ENCODE assay signal across 15 cellular contexts in genomic region chr17:28369684-28370034, GRCh38. TPM values are rescaled to one million over a fixed set of nuclear protein-coding genes. Genes with fewer than 3 reads are reported as not detected.
A peak's percentile ranks its signal among the peaks of the same experiment; 100 is the strongest.
DNase-seq lines count a peak whose midpoint lies in the region; ATAC-seq, FAIRE-seq and TF ChIP-seq lines count a peak whose summit lies in the region.
"Had no signal": no experiment of that assay in that cellular context is flagged by ENCODE, and none has a peak within 500 bp of the region (broad histone marks: within the 10 kb centered on the region; RNA-seq: fewer than 3 reads in every experiment).

No MANE protein-coding gene starts in this region.

- peak overlapping the region; percentile 86 for H2AK5ac ChIP-seq in IMR-90 (ENCODE audit: low read depth, low read length)

- H3K9me1 ChIP-seq in IMR-90 (ENCODE audit: insufficient read depth, low read length): peaks cover 31% of the 10 kb centered on the region

- H3K9me3 ChIP-seq in IMR-90 (ENCODE audit: control insufficient read depth, insufficient read depth, low read length): no peaks in the 10 kb centered on the region
- no peaks in the 10 kb centered on the region for H3K9me3 ChIP-seq in esophagus muscularis mucosa
- no peaks in the 10 kb centered on the region for H3K9me3 ChIP-seq in pancreas
- H3K9me3 ChIP-seq in tibial nerve: no peaks in the 10 kb centered on the region
- no peaks in the 10 kb centered on the region for H3K9me3 ChIP-seq in ovary
- H3K9me3 ChIP-seq: colonic mucosa, left lung, spleen had no signal

- H3K27me3 ChIP-seq in IMR-90 (ENCODE audit: control insufficient read depth, insufficient read depth, low read length) (no peaks in the 10 kb centered on the region), esophagus muscularis mucosa (no peaks in the 10 kb centered on the region), pancreas (no peaks in the 10 kb centered on the region), tibial nerve (no peaks in the 10 kb centered on the region), ovary (no peaks in the 10 kb centered on the region)

- WGBS in IMR-90 (ENCODE audit: extremely low coverage in 2 of 2, insufficient read length in 1 of 2), 2 experiments: 35% methylated on average over 2 of the region's 10 CpGs; no CpG with 5 or more reads in 1 of the 2 experiments
- 75% methylated on average over 8 of the region's 10 CpGs for WGBS in esophagus muscularis mucosa
- 65 to 67% methylated on average over 10 of the region's 10 CpGs for WGBS in pancreas, 2 donors
- 74 to 80% methylated on average over 7 to 10 of the region's 10 CpGs for WGBS in tibial nerve, 2 donors
- 58 to 69% (median 59%) methylated on average over 9 to 10 of the region's 10 CpGs for WGBS in ovary, 3 donors

- CTCF ChIA-PET in IMR-90 (lab: Yijun Ruan, JAX): interaction anchor here (1.3 kb wide), 1 partner anchor 13 kb away, joined by 6 read pairs; the partner anchor contains the start of gene POLDIP2

- TF ChIP-seq RAD21 in IMR-90 (IDR thresholded peaks at IDR 0.05; ENCODE audit: low read length): no peak

- dilution Hi-C loops in IMR-90 (cut with HindIII; ENCODE audit: low sequenced_read_pairs, unreplicated experiment): no loop called here

- no peak for TF ChIP-seq POLR2A in IMR-90 (IDR thresholded peaks at IDR 0.05; ENCODE audit: low read depth, low read length)
- TF ChIP-seq POLR2A in esophagus muscularis mucosa (IDR thresholded peaks at IDR 0.05; ENCODE audit: low read depth): no peak
- TF ChIP-seq POLR2A in tibial nerve (IDR thresholded peaks at IDR 0.05): no peak
- TF ChIP-seq POLR2A in ovary (IDR thresholded peaks at IDR 0.05): no peak

- peaks cover 25% of the 10 kb centered on the region for H4K20me1 ChIP-seq in IMR-90 (ENCODE audit: insufficient read depth, low read length)

- DNase-seq in activated CD4-positive, alpha-beta T cell treated with anti-CD3 and anti-CD28 coated beads, Interleukin-2, amount 50 U/mL, for 1 hour: peak; percentile 8
- DNase-seq in activated CD4-positive, alpha-beta T cell treated with anti-CD3 and anti-CD28 coated beads for 1 hour: no peak
- DNase-seq in IMR-90 (no peak), esophagus muscularis mucosa (ENCODE audit: extremely low spot score) (no peak), pancreas (no peak), tibial nerve (ENCODE audit: low spot score in 2 of 2) (no peak), DMS 273 (lab: John Stamatoyannopoulos, UW; ENCODE audit: unreplicated experiment) (no peak), ovary (no peak)
- DNase-seq: activated CD8-positive, alpha-beta memory T cell treated with anti-CD3 and anti-CD28 coated beads, Interleukin-2, amount 50 U/mL, for 48 hours; colonic mucosa; left lung; spleen had no signal

- FAIRE-seq in pancreas (lab: Jason Lieb, UNC): no peak

- POLR2A ChIA-PET in IMR-90 (lab: Charles Lee; ENCODE audit: unreplicated experiment): interaction anchor here (0.6 to 0.8 kb wide), 2 partner anchors 12 to 318 kb away, joined by 3 to 4 read pairs; partner anchors contain the start of gene POLDIP2

- H3K23ac ChIP-seq in IMR-90 (ENCODE audit: low read depth, low read length): no peak overlapping the region

- H3K14ac ChIP-seq in IMR-90 (replicated peaks; ENCODE audit: low read depth, low read length): 0 out of 2 replicates have a peak overlapping the region, but pooled peaks have one; percentile 62

- no peak overlapping the region; the same call in 1 of the 2 replicates for H3K18ac ChIP-seq in IMR-90 (ENCODE audit: low read depth, low read length)

- H2BK20ac ChIP-seq in IMR-90 (ENCODE audit: low read depth, low read length): 0 out of 2 replicates have a peak overlapping the region, but pooled peaks have one; percentile 9

- peak overlapping the region; percentile 62; the same call in 1 of the 2 replicates for H2BK120ac ChIP-seq in IMR-90 (ENCODE audit: low read depth, low read length)

- in situ Hi-C loops in IMR-90 (cut with MboI; ENCODE audit: low sequenced_read_pairs): no loop called here

- intact Hi-C loops in IMR-90 (cut with micrococcal nuclease): no loop called here
- intact Hi-C loops in esophagus muscularis mucosa (cut with DNase I): no loop called here
- intact Hi-C loops in pancreas (cut with DNase I): no loop called here
- intact Hi-C loops in ovary (cut with DNase I): no loop called here

- no peak overlapping the region for H3K56ac ChIP-seq in IMR-90 (ENCODE audit: extremely low read depth, insufficient read depth, low read length)

- H3K4me3 ChIP-seq in IMR-90 (ENCODE audit: insufficient read depth, low read depth, low read length) (no peak overlapping the region), esophagus muscularis mucosa (no peak overlapping the region), pancreas (no peak overlapping the region), tibial nerve (no peak overlapping the region), ovary (no peak overlapping the region)
- H3K4me3 ChIP-seq: colonic mucosa, left lung, spleen had no signal

- H4K8ac ChIP-seq in IMR-90 (ENCODE audit: low read depth in 2 of 2, low read length in 2 of 2): peak overlapping the region in 1 of 2 experiments; percentile 25; a peak in 1 of 4 replicates

- no peak overlapping the region; the same call in 1 of the 2 replicates for H4K5ac ChIP-seq in IMR-90 (ENCODE audit: low read depth, low read length)

- H3K4ac ChIP-seq in IMR-90 (ENCODE audit: low read depth, low read length): peak overlapping the region; percentile 70; the same call in 1 of the 2 replicates

- H2AFZ ChIP-seq in IMR-90 (replicated peaks; ENCODE audit: low read length, poor library complexity): peak overlapping the region; percentile 70

- H3K9ac ChIP-seq in IMR-90 (ENCODE audit: low read depth, low read length): peak overlapping the region; percentile 47; the same call in 1 of the 2 replicates

- H3K4me1 ChIP-seq in IMR-90 (ENCODE audit: control insufficient read depth, insufficient read depth, low read length) (peaks cover 14% of the 10 kb centered on the region; the same call in 1 of the 2 replicates), esophagus muscularis mucosa (peaks cover 30 to 38% (median 33%) of the 10 kb centered on the region in 4 donors), pancreas (peaks cover 9 to 28% (median 13%) of the 10 kb centered on the region in 3 donors), tibial nerve (peaks cover 0 to 36% (median 17%) of the 10 kb centered on the region in 4 donors), ovary (ENCODE audit: insufficient read depth) (peaks cover 7% of the 10 kb centered on the region)

- H3K27ac ChIP-seq in IMR-90 (ENCODE audit: insufficient read depth, low read length): peak overlapping the region; percentile 93
- H3K27ac ChIP-seq in esophagus muscularis mucosa (replicated peaks in 1 of 4): peak overlapping the region in 3 of 4 donors; percentile 65 to 83 (median 82)
- peak overlapping the region; percentile 22 to 75 (median 50) for H3K27ac ChIP-seq in pancreas
- peak overlapping the region in 1 of 4 donors; percentile 73 for H3K27ac ChIP-seq in tibial nerve
- no peak overlapping the region for H3K27ac ChIP-seq in ovary
- H3K27ac ChIP-seq: colonic mucosa had no signal

- peak overlapping the region; percentile 65 for H2AK9ac ChIP-seq in IMR-90 (replicated peaks; ENCODE audit: low read depth, low read length, poor library complexity)

- peak overlapping the region; percentile 23; the same call in 1 of the 3 replicates for H2BK15ac ChIP-seq in IMR-90 (ENCODE audit: low read depth, low read length)

- H2BK5ac ChIP-seq in IMR-90 (ENCODE audit: low read depth, low read length, poor library complexity, severe bottlenecking): peak overlapping the region; percentile 51

- peaks cover 5 to 24% of the 10 kb centered on the region in 2 experiments; a peak in 3 of 4 replicates for H3K79me1 ChIP-seq in IMR-90 (ENCODE audit: low read depth in 1 of 2, low read length in 2 of 2)

- BruUV-seq in IMR-90 (replicated peaks; lab: Mats Ljungman, UMichigan): no TSS peak

- H3K36me3 ChIP-seq in IMR-90 (ENCODE audit: control insufficient read depth, insufficient read depth, low read length) (peaks cover 1% of the 10 kb centered on the region; the same call in 1 of the 2 replicates), esophagus muscularis mucosa (peaks cover 0 to 21% (median 14%) of the 10 kb centered on the region in 4 donors), pancreas (no peaks in the 10 kb centered on the region), tibial nerve (peaks cover 0 to 35% (median 0%) of the 10 kb centered on the region in 3 donors), ovary (no peaks in the 10 kb centered on the region)
- H3K36me3 ChIP-seq: colonic mucosa had no signal

- no peak for ATAC-seq in IMR-90 (ENCODE audit: low read depth)
- peak in 2 of 4 donors; percentile 1 to 8 for ATAC-seq in pancreas
- ATAC-seq: esophagus mucosa had no signal

- H3K4me2 ChIP-seq in IMR-90 (ENCODE audit: low read depth, low read length): no peak overlapping the region

- TF ChIP-seq EP300 in esophagus muscularis mucosa (IDR thresholded peaks at IDR 0.05): no peak
- no peak for TF ChIP-seq EP300 in tibial nerve (IDR thresholded peaks at IDR 0.05)
- TF ChIP-seq EP300 in ovary (IDR thresholded peaks at IDR 0.05): no peak

- TF ChIP-seq CTCF in IMR-90 (conservative IDR thresholded peaks at IDR 0.05; ENCODE audit: low read depth, low read length): no peak
- TF ChIP-seq CTCF in esophagus muscularis mucosa (IDR thresholded peaks at IDR 0.05): no peak
- no peak for TF ChIP-seq CTCF in pancreas (IDR thresholded peaks at IDR 0.05)
- no peak for TF ChIP-seq CTCF in tibial nerve (IDR thresholded peaks at IDR 0.05)
- TF ChIP-seq CTCF in ovary (IDR thresholded peaks at IDR 0.05): no peak

- peak overlapping the region; percentile 75 for H4K91ac ChIP-seq in IMR-90 (ENCODE audit: insufficient read depth, low read depth, low read length)

RNA-seq across cellular contexts. Expression of gene VTN, which starts 0.4 kb away (rescaled TPM):
- under 0.01 and 0.18 TPM in 2 replicates for total RNA-seq in IMR-90 (2012; rRNA removed)
- polyA plus RNA-seq in IMR-90 (2012; rRNA removed): 0.89 and 1.0 TPM in 2 replicates
- polyA plus RNA-seq in IMR-90 (2012; cell fraction: cytosol; rRNA removed): 0.90 and 1.4 TPM in 2 replicates
- polyA plus RNA-seq in IMR-90 (2012; cell fraction: nucleus; rRNA removed; ENCODE audit: low replicate concordance): 3.0 and 4.8 TPM in 2 replicates
- total RNA-seq in esophagus muscularis mucosa: 1 to 10 TPM in 1 of 4 donors, under 1 TPM in 3; under 0.01 to 1.3 (median 0.58) TPM
- 10 to 100 TPM in 2 of 6 donors, 1 to 10 TPM in 4; 5.2 to 21.5 (median 9.5) TPM for total RNA-seq in pancreas
- polyA plus RNA-seq in pancreas: 10 to 100 TPM; 14.6 to 21.6 TPM
- 10 to 100 TPM in 1 of 4 donors, 1 to 10 TPM in 2, under 1 TPM in 1; 0.90 to 22.7 (median 1.8) TPM for total RNA-seq in tibial nerve
- total RNA-seq in ovary: 1 to 10 TPM in 5 of 7 donors, under 1 TPM in 1, not detected in 1; 0.25 to 5.9 (median 4.1) TPM
- polyA plus RNA-seq in ovary: 10 to 100 TPM in 1 of 2 donors, 1 to 10 TPM in 1; 1.5 to 20.5 TPM

RNA-seq across cellular contexts. Expression of gene SARM1, which starts 1.8 kb away (rescaled TPM):
- total RNA-seq in IMR-90 (2012; rRNA removed) (2.5 and 3.4 TPM in 2 replicates), esophagus muscularis mucosa (10 to 100 TPM in 3 of 4 donors, 1 to 10 TPM in 1; 8.3 to 24.9 (median 13.8) TPM), pancreas (10 to 100 TPM; 14.2 to 22.1 (median 17.4) TPM), tibial nerve (10 to 100 TPM in 2 of 4 donors, 1 to 10 TPM in 2; 5.4 to 18.6 (median 13.8) TPM), ovary (10 to 100 TPM in 6 of 7 donors, 1 to 10 TPM in 1; 7.4 to 21.5 (median 16.5) TPM)
- polyA plus RNA-seq in IMR-90 (2012; rRNA removed) (10.3 and 11.4 TPM in 2 replicates), pancreas (10 to 100 TPM; 15.7 to 19.0 TPM), ovary (10 to 100 TPM in 1 of 2 donors, 1 to 10 TPM in 1; 9.0 to 12.4 TPM)
- 2.3 and 9.3 TPM in 2 replicates for polyA plus RNA-seq in IMR-90 (2012; cell fraction: cytosol; rRNA removed)
- polyA plus RNA-seq in IMR-90 (2012; cell fraction: nucleus; rRNA removed; ENCODE audit: low replicate concordance): 28.6 and 45.7 TPM in 2 replicates

RNA-seq across cellular contexts. Expression of gene SEBOX, which starts 4.7 kb away (rescaled TPM):
- total RNA-seq in IMR-90 (2012; rRNA removed): not detected in 2 replicates
- not detected in 2 replicates for polyA plus RNA-seq in IMR-90 (2012; rRNA removed)
- not detected in 2 replicates for polyA plus RNA-seq in IMR-90 (2012; cell fraction: cytosol; rRNA removed)
- polyA plus RNA-seq in IMR-90 (2012; cell fraction: nucleus; rRNA removed; ENCODE audit: low replicate concordance): not detected in 2 replicates
- not detected for total RNA-seq in esophagus muscularis mucosa
- total RNA-seq in pancreas: not detected
- polyA plus RNA-seq in pancreas: not detected
- total RNA-seq in tibial nerve: not detected
- total RNA-seq in ovary: not detected
- not detected for polyA plus RNA-seq in ovary
- total RNA-seq: colonic mucosa, esophagus mucosa, left lung, spleen, subcutaneous adipose tissue, WTC11 had no signal
- polyA plus RNA-seq: spleen had no signal

RNA-seq across cellular contexts. Expression of gene POLDIP2, which starts 12.3 kb away (rescaled TPM):
- total RNA-seq in IMR-90 (2012; rRNA removed): 58.3 and 66.7 TPM in 2 replicates
- 72.0 and 77.8 TPM in 2 replicates for polyA plus RNA-seq in IMR-90 (2012; rRNA removed)
- 70.5 and 80.8 TPM in 2 replicates for polyA plus RNA-seq in IMR-90 (2012; cell fraction: cytosol; rRNA removed)
- polyA plus RNA-seq in IMR-90 (2012; cell fraction: nucleus; rRNA removed; ENCODE audit: low replicate concordance): 33.1 and 46.5 TPM in 2 replicates
- 10 to 100 TPM; 67.7 to 97.5 (median 81.4) TPM for total RNA-seq in esophagus muscularis mucosa
- total RNA-seq in pancreas: 10 to 100 TPM; 40.7 to 51.2 (median 42.5) TPM
- 10 to 100 TPM; 28.3 to 41.0 TPM for polyA plus RNA-seq in pancreas
- total RNA-seq in tibial nerve: 10 to 100 TPM; 56.5 to 87.9 (median 66.6) TPM
- total RNA-seq in ovary: 10 to 100 TPM; 37.4 to 82.6 (median 59.6) TPM
- 100 to 1,000 TPM in 1 of 2 donors, 10 to 100 TPM in 1; 43.4 to 110 TPM for polyA plus RNA-seq in ovary

RNA-seq across cellular contexts. Expression of gene TNFAIP1, which starts 34.1 kb away (rescaled TPM):
- total RNA-seq in IMR-90 (2012; rRNA removed) (45.3 and 49.1 TPM in 2 replicates), esophagus muscularis mucosa (10 to 100 TPM; 23.7 to 43.8 (median 34.8) TPM), pancreas (10 to 100 TPM; 20.8 to 56.8 (median 31.8) TPM), tibial nerve (10 to 100 TPM; 25.1 to 36.0 (median 28.2) TPM), ovary (10 to 100 TPM; 13.5 to 36.3 (median 31.5) TPM)
- polyA plus RNA-seq in IMR-90 (2012; rRNA removed) (62.9 and 75.9 TPM in 2 replicates), pancreas (10 to 100 TPM; 11.5 to 16.8 TPM), ovary (10 to 100 TPM; 13.4 to 37.9 TPM)
- polyA plus RNA-seq in IMR-90 (2012; cell fraction: cytosol; rRNA removed): 34.5 and 53.3 TPM in 2 replicates
- 93.6 and 106 TPM in 2 replicates for polyA plus RNA-seq in IMR-90 (2012; cell fraction: nucleus; rRNA removed; ENCODE audit: low replicate concordance)

Comparison
In these comparisons a context has a peak if more than half of its experiments do, and no peak if none do; other contexts are left out.
1. H3K27ac ChIP-seq: peak in IMR-90 (single experiment), esophagus muscularis mucosa (3 of 4) and pancreas (4 of 4); none in ovary (0 of 2).